Comparison of ENCODE assay signal across 14 cellular contexts in the genomic region with DNA sequence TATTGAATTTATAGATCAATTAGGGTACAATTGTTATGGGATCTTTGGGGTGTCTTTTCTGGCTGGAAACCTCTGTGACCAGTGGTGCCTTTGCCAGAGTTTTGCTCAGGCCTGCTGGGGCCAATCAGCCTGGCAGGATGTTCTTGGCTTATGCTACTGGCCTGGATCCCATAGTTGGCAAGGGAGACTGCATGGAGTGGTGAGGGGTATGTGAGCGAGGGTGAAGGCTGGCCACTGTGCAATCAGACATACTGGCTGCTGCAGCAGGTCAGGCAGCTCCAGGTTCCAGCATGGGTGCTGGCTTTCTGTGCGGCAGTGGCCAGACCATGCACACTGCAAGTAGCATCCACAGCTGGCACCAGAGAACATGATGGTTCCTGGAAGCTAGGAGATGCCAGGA.
DNase-seq lines count a peak whose midpoint lies in the region; ATAC-seq, FAIRE-seq and TF ChIP-seq lines count a peak whose summit lies in the region.
"Had no signal": no experiment of that assay in that cellular context is flagged by ENCODE, and none has a peak within 500 bp of the region (broad histone marks: within the 10 kb centered on the region; RNA-seq: fewer than 3 reads in every experiment).

No MANE protein-coding gene starts in this region.

- DNase-seq in H9 (no peak), NCI-H446 treated with DMSO at 0.1 percent for 48 hours (lab: John Stamatoyannopoulos, UW) (peak; percentile 77), kidney (peak; percentile 43), upper lobe of right lung (peak; percentile 26), NCI-H748 treated with DMSO at 0.1 percent for 48 hours (lab: John Stamatoyannopoulos, UW) (no peak), EL (no peak)
- DNase-seq: ACHN; CD4-positive, CD25-positive, alpha-beta regulatory T cell; GM23248; H7 had no signal

- H3K4me3 ChIP-seq in kidney (ENCODE audit: low read length in 2 of 2) (no peak overlapping the region), upper lobe of right lung (no peak overlapping the region)
- H3K4me3 ChIP-seq: GM23248 had no signal

- intact Hi-C loops in kidney (cut with DNase I), result no loop called here
- intact Hi-C loops in upper lobe of right lung (cut with DNase I), result no loop called here

- no peaks in the 10 kb centered on the region for H3K79me1 ChIP-seq in H9 (ENCODE audit: insufficient read depth, low read depth, low read length, poor library complexity, severe bottlenecking)

- no peaks in the 10 kb centered on the region for H3K27me3 Mint-ChIP-seq in H9 (ENCODE audit: low read depth)
- no peaks in the 10 kb centered on the region for H3K27me3 Mint-ChIP-seq in stimulated activated memory B cell treated with anti-CD40 and anti-IgM and Interleukin-4, amounts not matched to agents 10 μg/mL and 1 μg/mL and 100 μg/mL, for 72 hours
- H3K27me3 Mint-ChIP-seq: CD4-positive, CD25-positive, alpha-beta regulatory T cell; IgD-negative memory B cell had no signal

- no peak overlapping the region for H3K56ac ChIP-seq in H9 (ENCODE audit: insufficient read length, low read depth, low read length)

- H3K4me1 ChIP-seq in H9 (ENCODE audit: insufficient read depth, low read length) (no peaks in the 10 kb centered on the region), kidney (ENCODE audit: control insufficient read depth in 1 of 2, insufficient read depth in 1 of 2, low read depth in 1 of 2, low read length in 2 of 2) (no peaks in the 10 kb centered on the region), upper lobe of right lung (no peaks in the 10 kb centered on the region)
- H3K4me1 ChIP-seq: BLaER1 treated with 17β-estradiol and CSF1 and Interleukin-3, amounts not matched to agents 10 nM and 100 nM had no signal

- H2BK20ac ChIP-seq in H9 (ENCODE audit: low read depth, low read length, poor library complexity, severe bottlenecking), result no peak overlapping the region

- no peaks in the 10 kb centered on the region for H4K20me1 ChIP-seq in H9 (ENCODE audit: control insufficient read depth, insufficient read depth, insufficient read length)
- H4K20me1 ChIP-seq: BLaER1 treated with 17β-estradiol and CSF1 and Interleukin-3, amounts not matched to agents 10 nM and 100 nM had no signal

- H3K4ac ChIP-seq in H9 (ENCODE audit: low read depth, low read length), result no peak overlapping the region

- H3K23ac ChIP-seq in H9 (ENCODE audit: insufficient read length, low read depth, low read length), result no peak overlapping the region

- H3K9ac ChIP-seq in H9 (ENCODE audit: extremely low read depth, insufficient read length, low read length), result no peak overlapping the region
- no peak overlapping the region for H3K9ac ChIP-seq in kidney (ENCODE audit: low read length in 2 of 2)
- H3K9ac ChIP-seq: BLaER1 treated with 17β-estradiol and CSF1 and Interleukin-3, amounts not matched to agents 10 nM and 100 nM; GM23248 had no signal

- no peaks in the 10 kb centered on the region for H3K23me2 ChIP-seq in H9 (ENCODE audit: insufficient read length, low read depth, low read length, poor library complexity, severe bottlenecking)

- WGBS in H9 (ENCODE audit: extremely low coverage, insufficient read length, low lambda C conversion rate), result no CpG with 5 or more reads among the region's 2 CpGs

- H3K27ac ChIP-seq in H9 (ENCODE audit: insufficient read length, low read depth, low read length) (no peak overlapping the region), kidney (ENCODE audit: low read depth in 2 of 2, low read length in 2 of 2) (no peak overlapping the region), upper lobe of right lung (no peak overlapping the region)
- H3K27ac ChIP-seq: BLaER1 treated with 17β-estradiol and CSF1 and Interleukin-3, amounts not matched to agents 10 nM and 100 nM; GM23248 had no signal

- H3K4me2 ChIP-seq in H9 (ENCODE audit: insufficient read depth, insufficient read length, low read length), result no peak overlapping the region
- H3K4me2 ChIP-seq: BLaER1 treated with 17β-estradiol and CSF1 and Interleukin-3, amounts not matched to agents 10 nM and 100 nM had no signal

- no peak overlapping the region for H4K5ac ChIP-seq in H9 (ENCODE audit: insufficient read length, low read depth, low read length)

- no peak overlapping the region for H2AFZ ChIP-seq in H9 (ENCODE audit: low read length)
- H2AFZ ChIP-seq: GM23248 had no signal

- H3K18ac ChIP-seq in H9 (ENCODE audit: insufficient read length, low read depth, low read length), result no peak overlapping the region

- peak overlapping the region in 2 of 3 experiments; percentile 49 to 82; a peak in 1 of 7 replicates for H3K27ac Mint-ChIP-seq in H9
- no peak overlapping the region for H3K27ac Mint-ChIP-seq in stimulated activated memory B cell treated with anti-CD40 and anti-IgM and Interleukin-4, amounts not matched to agents 10 μg/mL and 1 μg/mL and 100 μg/mL, for 72 hours
- H3K27ac Mint-ChIP-seq: CD4-positive, CD25-positive, alpha-beta regulatory T cell; IgD-negative memory B cell had no signal

- H3K9me3 ChIP-seq in H9 (ENCODE audit: control insufficient read depth, low read depth, low read length) (peaks cover 6% of the 10 kb centered on the region), kidney (ENCODE audit: control insufficient read depth in 1 of 2, low read length in 2 of 2) (peaks cover 0 to 5% of the 10 kb centered on the region in 2 donors), upper lobe of right lung (no peaks in the 10 kb centered on the region)

- H3K9me3 Mint-ChIP-seq in H9, result peaks cover 9 to 11% of the 10 kb centered on the region in 2 experiments; a peak in 4 of 5 replicates
- H3K9me3 Mint-ChIP-seq in stimulated activated memory B cell treated with anti-CD40 and anti-IgM and Interleukin-4, amounts not matched to agents 10 μg/mL and 1 μg/mL and 100 μg/mL, for 72 hours, result peaks cover 20% of the 10 kb centered on the region

- no peak overlapping the region for H2BK120ac ChIP-seq in H9 (ENCODE audit: low read depth, low read length, poor library complexity, severe bottlenecking)

- no peak overlapping the region for H3K4me3 Mint-ChIP-seq in H9
- no peak overlapping the region for H3K4me3 Mint-ChIP-seq in stimulated activated memory B cell treated with anti-CD40 and anti-IgM and Interleukin-4, amounts not matched to agents 10 μg/mL and 1 μg/mL and 100 μg/mL, for 72 hours
- H3K4me3 Mint-ChIP-seq: CD4-positive, CD25-positive, alpha-beta regulatory T cell had no signal

- no peaks in the 10 kb centered on the region for H3K36me3 ChIP-seq in kidney (ENCODE audit: control insufficient read depth in 1 of 2, insufficient read depth in 2 of 2, low read length in 2 of 2)
- H3K36me3 ChIP-seq in upper lobe of right lung, result no peaks in the 10 kb centered on the region

- no peak overlapping the region for H4K8ac ChIP-seq in H9 (replicated peaks; ENCODE audit: insufficient read length, low read depth, low read length)

- no peak overlapping the region for H4K91ac ChIP-seq in H9 (ENCODE audit: insufficient read length, low read depth, low read length)

- H3K4me1 Mint-ChIP-seq in H9, result no peaks in the 10 kb centered on the region; a peak in 1 of 4 replicates
- no peaks in the 10 kb centered on the region for H3K4me1 Mint-ChIP-seq in stimulated activated memory B cell treated with anti-CD40 and anti-IgM and Interleukin-4, amounts not matched to agents 10 μg/mL and 1 μg/mL and 100 μg/mL, for 72 hours
- H3K4me1 Mint-ChIP-seq: CD4-positive, CD25-positive, alpha-beta regulatory T cell; IgD-negative memory B cell had no signal

- H2BK15ac ChIP-seq in H9 (ENCODE audit: low read depth, low read length), result no peak overlapping the region

- no peak overlapping the region for H2BK5ac ChIP-seq in H9 (ENCODE audit: insufficient read length, low read length)

- no peak for FAIRE-seq in kidney (lab: Jason Lieb, UNC)
- FAIRE-seq: GM12891 had no signal

- H3K36me3 Mint-ChIP-seq in H9 (ENCODE audit: insufficient read depth in 1 of 3, low read depth in 3 of 3), result peaks cover 3 to 20% (median 3%) of the 10 kb centered on the region in 3 experiments; a peak in 6 of 7 replicates
- H3K36me3 Mint-ChIP-seq in stimulated activated memory B cell treated with anti-CD40 and anti-IgM and Interleukin-4, amounts not matched to agents 10 μg/mL and 1 μg/mL and 100 μg/mL, for 72 hours, result no peaks in the 10 kb centered on the region
- H3K36me3 Mint-ChIP-seq: CD4-positive, CD25-positive, alpha-beta regulatory T cell had no signal

- TF ChIP-seq CTCF in H9 (conservative IDR thresholded peaks at IDR 0.05), result no peak
- TF ChIP-seq CTCF in kidney (IDR thresholded peaks at IDR 0.05; ENCODE audit: borderline replicate concordance, extremely low read depth, insufficient read depth), result no peak
- TF ChIP-seq CTCF in upper lobe of right lung (IDR thresholded peaks at IDR 0.05), result no peak

- no peak overlapping the region for H3T11ph ChIP-seq in H9 (ENCODE audit: low read length)

- H2BK12ac ChIP-seq in H9 (ENCODE audit: insufficient read length, low read depth, low read length), result no peak overlapping the region

- ATAC-seq in upper lobe of right lung, result peak; percentile 28
- ATAC-seq in stimulated activated memory B cell treated with anti-CD40 and anti-IgM and Interleukin-4, amounts not matched to agents 10 μg/mL and 1 μg/mL and 100 μg/mL, for 72 hours, result no peak

- H3K27me3 ChIP-seq in H9 (ENCODE audit: insufficient read depth, low read length) (no peaks in the 10 kb centered on the region), upper lobe of right lung (no peaks in the 10 kb centered on the region)
- H3K27me3 ChIP-seq: BLaER1 treated with 17β-estradiol and CSF1 and Interleukin-3, amounts not matched to agents 10 nM and 100 nM had no signal

- no peaks in the 10 kb centered on the region for H3K79me2 ChIP-seq in H9 (ENCODE audit: insufficient read depth, low read length)

- no peak overlapping the region; the same call in 1 of the 2 replicates for H3K14ac ChIP-seq in H9 (ENCODE audit: insufficient read depth, low read length)

- H2AK5ac ChIP-seq in H9 (ENCODE audit: insufficient read length, low read length), result no peak overlapping the region

Comparison
In these comparisons a context has a peak if more than half of its experiments do, and no peak if none do; other contexts are left out.
1. DNase-seq: peak in NCI-H446 treated with DMSO at 0.1 percent for 48 hours (single experiment), kidney (single experiment) and upper lobe of right lung (single experiment); none in H9 (single experiment), NCI-H748 treated with DMSO at 0.1 percent for 48 hours (single experiment) and EL (single experiment).